In the genomic region with DNA sequence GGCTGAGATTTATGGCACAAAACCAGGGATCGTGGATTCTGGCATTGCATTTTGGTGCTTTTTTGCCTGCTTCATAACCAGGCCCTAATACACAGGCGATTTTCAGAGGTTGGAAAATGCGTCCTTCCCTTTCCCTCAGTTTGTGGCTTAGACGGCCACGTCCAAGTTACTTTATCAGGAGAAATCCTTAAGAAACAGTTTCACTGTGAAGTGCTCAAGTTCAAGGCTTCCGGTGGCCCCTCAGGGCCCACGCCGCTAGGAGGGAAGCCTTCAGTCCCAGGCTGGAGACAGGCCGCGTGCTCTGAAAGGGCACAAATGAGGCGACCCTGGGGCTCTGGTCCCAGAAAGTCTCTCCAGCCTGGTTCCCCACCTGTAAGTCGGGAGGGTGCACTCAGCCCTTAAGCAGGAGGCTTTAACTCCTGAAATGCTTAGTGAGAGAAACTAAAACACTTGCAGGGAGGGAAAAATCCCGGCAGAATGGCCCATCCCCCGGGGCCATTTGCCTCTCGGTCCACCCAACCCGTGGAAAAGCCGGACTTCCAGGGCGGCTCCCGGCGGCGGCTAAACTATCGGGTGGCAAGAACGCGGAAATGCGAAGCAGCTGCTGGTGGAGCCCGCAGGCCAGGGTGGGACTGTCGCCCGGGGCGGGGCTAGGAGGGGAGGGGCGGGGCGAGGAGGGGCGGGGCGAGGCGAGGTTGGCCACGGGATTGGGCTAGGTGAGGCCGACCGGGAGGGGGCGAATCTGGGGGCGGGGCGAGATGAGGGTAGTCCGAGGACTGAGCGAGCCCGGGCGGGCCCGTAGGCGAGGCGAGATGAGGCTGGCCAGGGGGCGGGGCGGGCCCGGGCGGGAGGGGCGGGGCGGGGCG, we compare ENCODE assay signal across 8 cellular contexts. TPM values are rescaled to one million over a fixed set of nuclear protein-coding genes. Genes with fewer than 3 reads are reported as not detected.
DNase-seq lines count a peak whose midpoint lies in the region; ATAC-seq and TF ChIP-seq lines count a peak whose summit lies in the region.

No MANE protein-coding gene starts in this region.

- intact Hi-C loops in CD4-positive, alpha-beta T cell (cut with DNase I, micrococcal nuclease) = loop anchor here (1.0 to 10.0 kb wide), 8 partner anchors 22 to 620 kb away; partner anchors contain the start of genes LPIN1 (in 1 of the 2), NOL10 (in 1 of the 2) and ROCK2 (in 1 of the 2)
- intact Hi-C loops in lower leg skin (cut with DNase I; ENCODE audit: low total_unique reads) = no loop called here

- no peaks in the 10 kb centered on the region for H3K27me3 Mint-ChIP-seq in CD4-positive, alpha-beta T cell

- no peaks in the 10 kb centered on the region for H3K9me3 ChIP-seq in CD4-positive, alpha-beta T cell (ENCODE audit: control insufficient read depth, low read length)

- TF ChIP-seq CTCF in CD4-positive, alpha-beta T cell (IDR thresholded peaks at IDR 0.05) = no peak
- no peak for TF ChIP-seq CTCF in lower leg skin (IDR thresholded peaks at IDR 0.05)

- H3K4me3 ChIP-seq in lower leg skin (ENCODE audit: low read depth, poor library complexity, severe bottlenecking) = peak overlapping the region; percentile 9

- POLR2A ChIA-PET in CD4-positive, alpha-beta T cell (lab: Charles Lee) = interaction anchor here (0.8 to 3.5 kb wide), 11 partner anchors 10 to 1563 kb away, joined by 3 to 64 read pairs (median 3); partner anchors contain the start of genes E2F6, PDIA6 and ROCK2

- H3K27me3 ChIP-seq in CD4-positive, alpha-beta T cell (ENCODE audit: control insufficient read depth, insufficient read depth, low read length) = no peaks in the 10 kb centered on the region

- peaks cover 23% of the 10 kb centered on the region for H3K4me1 Mint-ChIP-seq in CD4-positive, alpha-beta T cell (ENCODE audit: low read depth)

- DNase-seq in CD4-positive, alpha-beta T cell = peak; percentile 97 to 99 (median 99)
- DNase-seq in NCI-H748 (lab: John Stamatoyannopoulos, UW; ENCODE audit: unreplicated experiment) = peak; percentile 94
- peak; percentile 99 for DNase-seq in activated CD4-positive, alpha-beta T cell treated with anti-CD3 and anti-CD28 coated beads, Interleukin-2, amount 50 U/mL, for 4 hours
- DNase-seq in dermis microvascular lymphatic vessel endothelial cell (ENCODE audit: low read depth in 2 of 2) = peak; percentile 84 to 97
- DNase-seq in lower leg skin (ENCODE audit: low spot score in 2 of 2) = peak; percentile 97 to 99
- DNase-seq in stimulated activated CD4-positive, alpha-beta T cell treated with anti-CD3 and anti-CD28 coated beads, Interleukin-4, amount 100 ng/mL, for 4 hours = peak; percentile 99

- peak overlapping the region; percentile 90 for H3K27ac Mint-ChIP-seq in CD4-positive, alpha-beta T cell

- CTCF ChIA-PET in CD4-positive, alpha-beta T cell (lab: Charles Lee) = interaction anchor here (1.1 to 1.5 kb wide), 4 partner anchors 22 to 322 kb away, joined by 3 to 7 read pairs (median 6); a partner anchor contains a TSS

- H3K27ac ChIP-seq in CD4-positive, alpha-beta T cell (ENCODE audit: low read depth, low read length) = peak overlapping the region; percentile 78

- ATAC-seq in CD4-positive, alpha-beta T cell (ENCODE audit: poor library complexity) = peak; percentile 89
- ATAC-seq in GM19438 (IDR thresholded peaks at IDR 0.05; ENCODE audit: low read depth, unreplicated experiment) = peak; percentile 68
- ATAC-seq in HG03565 (IDR thresholded peaks at IDR 0.05; ENCODE audit: unreplicated experiment) = peak; percentile 37

- no peaks in the 10 kb centered on the region for H3K9me3 Mint-ChIP-seq in CD4-positive, alpha-beta T cell

- H3K36me3 Mint-ChIP-seq in CD4-positive, alpha-beta T cell (ENCODE audit: low read depth) = no peaks in the 10 kb centered on the region

- WGBS in lower leg skin, 2 donors = 3 to 6% methylated on average over 15 to 35 of the region's 54 CpGs

- peak overlapping the region; percentile 92 for H3K4me3 Mint-ChIP-seq in CD4-positive, alpha-beta T cell

- no peak for TF ChIP-seq POLR2A in lower leg skin (IDR thresholded peaks at IDR 0.05)

RNA-seq across cellular contexts. Expression of gene SLC66A3, which starts 0.6 kb away (rescaled TPM):
- total RNA-seq in CD4-positive, alpha-beta T cell = 1 to 10 TPM; 6.9 to 7.3 TPM
- total RNA-seq in dermis microvascular lymphatic vessel endothelial cell (36.7 and 42.1 TPM in 2 replicates), lower leg skin (10 to 100 TPM; 12.7 to 37.4 (median 22.0) TPM)

Comparison
In these comparisons a context has a peak if more than half of its experiments do, and no peak if none do; other contexts are left out.
1. Peak in every context shown above with its lines: DNase-seq, ATAC-seq, H3K4me3 ChIP-seq and H3K27ac ChIP-seq.
2. ATAC-seq: peak in every context shown above with its lines; median percentile 89 in CD4-positive, alpha-beta T cell; 68 in GM19438; 37 in HG03565.